ENCODE assay signal across 8 cellular contexts in genomic region chr3:195162033-195162669, GRCh38.
A peak's percentile ranks its signal among the peaks of the same experiment; 100 is the strongest.
DNase-seq lines count a peak whose midpoint lies in the region; ATAC-seq, FAIRE-seq and TF ChIP-seq lines count a peak whose summit lies in the region.

No MANE protein-coding gene starts in this region.

- H2AFZ ChIP-seq in H9 (ENCODE audit: low read length): no peak overlapping the region

- no peaks in the 10 kb centered on the region for H3K9me3 ChIP-seq in CD4-positive, alpha-beta T cell (ENCODE audit: control insufficient read depth, low read length)
- H3K9me3 ChIP-seq in Peyer's patch (no peaks in the 10 kb centered on the region), liver (ENCODE audit: control insufficient read depth in 4 of 4, low read length in 3 of 4) (no peaks in the 10 kb centered on the region), H9 (ENCODE audit: control insufficient read depth, low read depth, low read length) (no peaks in the 10 kb centered on the region)

- H3K4me3 ChIP-seq in Peyer's patch (no peak overlapping the region), liver (ENCODE audit: low read depth in 1 of 3, low read length in 3 of 3) (no peak overlapping the region)

- TF ChIP-seq POLR2A in Peyer's patch (IDR thresholded peaks at IDR 0.05): no peak

- 73% methylated on average over 15 of the region's 15 CpGs for WGBS in liver
- WGBS in H9 (ENCODE audit: extremely low coverage, insufficient read length, low lambda C conversion rate): no CpG with 5 or more reads among the region's 15 CpGs

- H3K27ac ChIP-seq in CD4-positive, alpha-beta T cell (ENCODE audit: low read depth, low read length): no peak overlapping the region
- H3K27ac ChIP-seq in Peyer's patch (peak overlapping the region; percentile 23 to 59 (median 36)), liver (ENCODE audit: low read depth in 1 of 2, low read length in 2 of 2) (peak overlapping the region; percentile 43 to 66), H9 (ENCODE audit: insufficient read length, low read depth, low read length) (no peak overlapping the region)

- peak; percentile 55 for ATAC-seq in CD4-positive, alpha-beta T cell (ENCODE audit: poor library complexity)
- ATAC-seq in GM21515 (IDR thresholded peaks at IDR 0.05; ENCODE audit: unreplicated experiment) (peak; percentile 63), HG02798 (IDR thresholded peaks at IDR 0.05; ENCODE audit: poor library complexity, unreplicated experiment) (no peak)

- no peak for FAIRE-seq in RCC 7860 (lab: Jason Lieb, UNC)

- H3K79me2 ChIP-seq in H9 (ENCODE audit: insufficient read depth, low read length): no peaks in the 10 kb centered on the region

- TF ChIP-seq RAD21 in liver (IDR thresholded peaks at IDR 0.05): peak; percentile 28 to 47

- no peaks in the 10 kb centered on the region for H3K79me1 ChIP-seq in H9 (ENCODE audit: insufficient read depth, low read depth, low read length, poor library complexity, severe bottlenecking)

- H3K56ac ChIP-seq in H9 (ENCODE audit: insufficient read length, low read depth, low read length): no peak overlapping the region

- H2BK120ac ChIP-seq in H9 (ENCODE audit: low read depth, low read length, poor library complexity, severe bottlenecking): no peak overlapping the region

- no peak overlapping the region for H2BK15ac ChIP-seq in H9 (ENCODE audit: low read depth, low read length)

- H3K4me1 Mint-ChIP-seq in CD4-positive, alpha-beta T cell (ENCODE audit: low read depth): peaks cover 30% of the 10 kb centered on the region
- peaks cover 8 to 15% of the 10 kb centered on the region in 2 experiments for H3K4me1 Mint-ChIP-seq in H9

- no peak overlapping the region for H3K18ac ChIP-seq in H9 (ENCODE audit: insufficient read length, low read depth, low read length)

- no peaks in the 10 kb centered on the region for H3K9me3 Mint-ChIP-seq in CD4-positive, alpha-beta T cell
- H3K9me3 Mint-ChIP-seq in H9: no peaks in the 10 kb centered on the region

- H3K4me1 ChIP-seq in Peyer's patch (peaks cover 0 to 22% (median 7%) of the 10 kb centered on the region in 4 donors), liver (ENCODE audit: control insufficient read depth in 4 of 4, insufficient read depth in 4 of 4, low read length in 3 of 4) (no peaks in the 10 kb centered on the region), H9 (ENCODE audit: insufficient read depth, low read length) (no peaks in the 10 kb centered on the region)

- POLR2A ChIA-PET in CD4-positive, alpha-beta T cell (lab: Charles Lee): interaction anchor here (0.6 to 1.2 kb wide), 2 partner anchors 20 to 65 kb away, joined by 3 to 4 read pairs; no protein-coding TSS in a partner anchor

- H3K23ac ChIP-seq in H9 (ENCODE audit: insufficient read length, low read depth, low read length): no peak overlapping the region

- CTCF ChIA-PET in CD4-positive, alpha-beta T cell (lab: Charles Lee): interaction anchor here (0.6 to 2.0 kb wide), 2 partner anchors 28 to 83 kb away, joined by 4 to 5 read pairs; no protein-coding TSS in a partner anchor

- peaks cover 2% of the 10 kb centered on the region for H4K20me1 ChIP-seq in H9 (ENCODE audit: control insufficient read depth, insufficient read depth, insufficient read length)

- H4K91ac ChIP-seq in H9 (ENCODE audit: insufficient read length, low read depth, low read length): no peak overlapping the region

- H3K27me3 Mint-ChIP-seq in CD4-positive, alpha-beta T cell: no peaks in the 10 kb centered on the region
- H3K27me3 Mint-ChIP-seq in H9 (ENCODE audit: low read depth): no peaks in the 10 kb centered on the region

- H3K4me2 ChIP-seq in H9 (ENCODE audit: insufficient read depth, insufficient read length, low read length): no peak overlapping the region

- H3K4me3 Mint-ChIP-seq in CD4-positive, alpha-beta T cell: no peak overlapping the region
- no peak overlapping the region for H3K4me3 Mint-ChIP-seq in H9

- H3K23me2 ChIP-seq in H9 (ENCODE audit: insufficient read length, low read depth, low read length, poor library complexity, severe bottlenecking): no peaks in the 10 kb centered on the region

- peak in 2 of 10 experiments; percentile 4 to 13 for DNase-seq in CD4-positive, alpha-beta T cell
- DNase-seq in Peyer's patch: peak in 2 of 3 donors; percentile 68 to 72
- no peak for DNase-seq in H9
- no peak for DNase-seq in RCC 7860 (ENCODE audit: low spot score)
- DNase-seq in mesenteric fat pad (ENCODE audit: low spot score): no peak

- no peak overlapping the region for H2BK5ac ChIP-seq in H9 (ENCODE audit: insufficient read length, low read length)

- no peak overlapping the region for H4K8ac ChIP-seq in H9 (replicated peaks; ENCODE audit: insufficient read length, low read depth, low read length)

- no peak overlapping the region for H2AK5ac ChIP-seq in H9 (ENCODE audit: insufficient read length, low read length)

- TF ChIP-seq CTCF in CD4-positive, alpha-beta T cell (IDR thresholded peaks at IDR 0.05): no peak
- TF ChIP-seq CTCF in Peyer's patch (IDR thresholded peaks at IDR 0.05) (no peak), liver (IDR thresholded peaks at IDR 0.05; ENCODE audit: low read depth, low read length, missing input control) (no peak), H9 (conservative IDR thresholded peaks at IDR 0.05) (no peak)

- no peak overlapping the region for H3K4ac ChIP-seq in H9 (ENCODE audit: low read depth, low read length)

- no peak overlapping the region for H3K14ac ChIP-seq in H9 (ENCODE audit: insufficient read depth, low read length)

- H3K36me3 Mint-ChIP-seq in CD4-positive, alpha-beta T cell (ENCODE audit: low read depth): no peaks in the 10 kb centered on the region
- H3K36me3 Mint-ChIP-seq in H9 (ENCODE audit: insufficient read depth in 1 of 3, low read depth in 3 of 3): no peaks in the 10 kb centered on the region; a peak in 1 of 7 replicates

- peak overlapping the region; percentile 74 for H3K27ac Mint-ChIP-seq in CD4-positive, alpha-beta T cell
- H3K27ac Mint-ChIP-seq in H9: 0 out of 7 replicates have a peak overlapping the region, but pooled peaks of 1 of the 3 experiments have one; percentile 24

- H3K9ac ChIP-seq in liver (ENCODE audit: low read depth in 1 of 2, low read length in 2 of 2): no peak overlapping the region
- no peak overlapping the region for H3K9ac ChIP-seq in H9 (ENCODE audit: extremely low read depth, insufficient read length, low read length)

- no peaks in the 10 kb centered on the region for H3K27me3 ChIP-seq in CD4-positive, alpha-beta T cell (ENCODE audit: control insufficient read depth, insufficient read depth, low read length)
- H3K27me3 ChIP-seq in Peyer's patch: no peaks in the 10 kb centered on the region
- no peaks in the 10 kb centered on the region for H3K27me3 ChIP-seq in liver (ENCODE audit: control insufficient read depth in 4 of 4, insufficient read depth in 4 of 4, low read length in 3 of 4)
- H3K27me3 ChIP-seq in H9 (ENCODE audit: insufficient read depth, low read length): no peaks in the 10 kb centered on the region

- intact Hi-C loops in CD4-positive, alpha-beta T cell (cut with DNase I, micrococcal nuclease): no loop called here

- H2BK20ac ChIP-seq in H9 (ENCODE audit: low read depth, low read length, poor library complexity, severe bottlenecking): no peak overlapping the region

- H4K5ac ChIP-seq in H9 (ENCODE audit: insufficient read length, low read depth, low read length): no peak overlapping the region

- no peak overlapping the region for H3T11ph ChIP-seq in H9 (ENCODE audit: low read length)

- H2BK12ac ChIP-seq in H9 (ENCODE audit: insufficient read length, low read depth, low read length): no peak overlapping the region

- H3K36me3 ChIP-seq in Peyer's patch (no peaks in the 10 kb centered on the region), liver (ENCODE audit: control insufficient read depth in 4 of 4, insufficient read depth in 3 of 4, low read depth in 1 of 4, low read length in 3 of 4) (no peaks in the 10 kb centered on the region)

TF ChIP-seq in liver, 16 proteins besides CTCF, POLR2A, EP300 and RAD21:
- peak in 1 of 2 donors; percentile 16 for TF ChIP-seq RXRA (IDR thresholded peaks at IDR 0.05)
- TF ChIP-seq ATF3 (IDR thresholded peaks at IDR 0.05): no peak
- no peak for TF ChIP-seq TAF1 (conservative IDR thresholded peaks at IDR 0.05)
- TF ChIP-seq MAX (IDR thresholded peaks at IDR 0.05): peak; percentile 37
- peak; percentile 46 for TF ChIP-seq SP1 (IDR thresholded peaks at IDR 0.05)
- peak; percentile 96 for TF ChIP-seq NR2F2 (IDR thresholded peaks at IDR 0.05)
- TF ChIP-seq YY1 (IDR thresholded peaks at IDR 0.05): no peak
- no peak for TF ChIP-seq JUND (IDR thresholded peaks at IDR 0.05)
- TF ChIP-seq ZBTB33 (IDR thresholded peaks at IDR 0.05): no peak
- no peak for TF ChIP-seq HNF4G (IDR thresholded peaks at IDR 0.05)

Comparison
In these comparisons a context has a peak if more than half of its experiments do, and no peak if none do; other contexts are left out.
1. DNase-seq: peak in Peyer's patch (2 of 3); none in H9 (single experiment), RCC 7860 (single experiment) and mesenteric fat pad (single experiment).
2. H3K27ac ChIP-seq: peak in Peyer's patch (4 of 4) and liver (2 of 2); none in CD4-positive, alpha-beta T cell (single experiment) and H9 (single experiment).